24 cellular contexts compared by ENCODE assay signal in the genomic region with DNA sequence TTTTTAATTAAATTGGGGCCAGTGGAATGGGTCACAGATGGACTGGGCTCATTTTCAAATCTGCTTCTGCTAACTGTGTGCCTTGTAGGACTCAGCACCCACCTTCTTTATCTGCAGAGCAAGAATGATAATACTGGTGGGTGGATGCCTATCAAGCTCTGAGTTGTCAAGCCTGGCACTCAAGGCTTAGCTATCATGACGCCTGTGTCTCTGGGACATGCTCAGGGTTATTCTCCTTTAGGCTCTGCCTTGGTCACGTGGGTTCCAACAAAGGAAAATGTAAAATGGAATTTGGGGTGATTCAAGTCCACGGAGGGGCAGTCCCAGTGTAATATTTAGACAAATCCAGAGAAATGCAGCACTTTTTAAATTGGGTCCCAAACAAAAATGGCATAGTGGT.
"Had no signal": no experiment of that assay in that cellular context is flagged by ENCODE, and none has a peak within 500 bp of the region (broad histone marks: within the 10 kb centered on the region; RNA-seq: fewer than 3 reads in every experiment).

No MANE protein-coding gene starts in this region.

- H3K4me2 ChIP-seq: PC-9 had no signal

- H3K4me3 ChIP-seq: adrenal gland, PC-9 had no signal

- DNase-seq: activated CD4-positive, alpha-beta T cell treated with anti-CD3 and anti-CD28 coated beads for 48 hours; activated CD4-positive, alpha-beta T cell treated with anti-CD3 and anti-CD28 coated beads, Interleukin-2, amount 50 U/mL, for 4 hours; activated CD4-positive, CD25-positive, alpha-beta regulatory T cell treated with anti-CD3 and anti-CD28 coated beads, Interleukin-2, amount 50 U/mL, for 72 hours; activated CD8-positive, alpha-beta memory T cell treated with anti-CD3 and anti-CD28 coated beads, Interleukin-2, amount 50 U/mL, for 48 hours; activated CD8-positive, alpha-beta T cell treated with anti-CD3 and anti-CD28 coated beads, Interleukin-2, amount 10 ng/mL, durations not matched to agents 7 days and 5 days; activated naive CD4-positive, alpha-beta T cell treated with anti-CD3 and anti-CD28 coated beads, Interleukin-2, amount 50 U/mL, for 16 hours; activated naive CD8-positive, alpha-beta T cell treated with anti-CD3 and anti-CD28 coated beads, Interleukin-2, amount 10 ng/mL, durations not matched to agents 7 days and 5 days; activated T-cell treated with anti-CD3 and anti-CD28 coated beads, Interleukin-2, amount 50 U/mL, for 1 hour; adrenal gland; anterior cingulate cortex; cerebellar nuclear complex; Karpas-422; MM.1S; NCI-H1105; NCI-H1436; NCI-H1694 treated with DMSO at 0.1 percent for 48 hours; NCI-H2029 treated with DMSO at 0.1 percent for 48 hours; NCI-H345; NCI-H510A; NCI-H526 treated with DMSO at 0.1 percent for 48 hours; NCI-H82; PC-9; SHP77 treated with DMSO at 0.1 percent for 48 hours had no signal

- H3K4me1 ChIP-seq: adrenal gland had no signal

- H2AFZ ChIP-seq: PC-9 had no signal

- H3K27me3 ChIP-seq: adrenal gland had no signal

- FAIRE-seq: TTC549 had no signal

- H3K36me3 ChIP-seq: adrenal gland had no signal

- H3K9me3 ChIP-seq: adrenal gland had no signal

- H3K27ac ChIP-seq: adrenal gland, PC-9 had no signal

- ATAC-seq: activated CD8-positive, alpha-beta T cell treated with anti-CD3 and anti-CD28 coated beads, Interleukin-2, amount 10 ng/mL, durations not matched to agents 7 days and 5 days had no signal
